ENCODE assay signal across 2 cellular contexts in the genomic region with DNA sequence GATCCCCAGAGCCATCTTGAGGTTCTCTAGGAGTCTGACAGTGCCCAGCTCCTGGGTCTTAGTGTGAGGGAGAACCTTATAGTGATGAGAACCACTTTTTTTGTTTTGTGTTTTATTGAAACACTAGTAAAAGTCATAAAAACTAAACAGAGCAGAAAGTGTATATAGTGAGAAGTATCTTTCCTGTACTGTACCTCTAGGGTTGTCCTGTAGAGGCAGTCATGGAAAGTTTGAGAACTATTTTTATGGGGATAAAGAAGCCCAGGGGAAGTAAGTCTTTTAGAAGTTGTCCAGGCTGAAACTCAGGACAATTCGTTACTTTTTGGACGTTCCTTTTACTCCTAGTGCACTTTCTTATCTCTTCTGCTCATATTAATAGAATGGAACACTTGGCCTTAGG.
TF ChIP-seq lines count a peak whose summit lies in the region.

No MANE protein-coding gene starts in this region.

TF ChIP-seq in SK-N-SH treated with all-trans-retinoic acid at 6 μM for 48 hours, 23 proteins besides CTCF, POLR2A, EP300 and RAD21 (continued from another document):
- TF ChIP-seq, protein P1, sequence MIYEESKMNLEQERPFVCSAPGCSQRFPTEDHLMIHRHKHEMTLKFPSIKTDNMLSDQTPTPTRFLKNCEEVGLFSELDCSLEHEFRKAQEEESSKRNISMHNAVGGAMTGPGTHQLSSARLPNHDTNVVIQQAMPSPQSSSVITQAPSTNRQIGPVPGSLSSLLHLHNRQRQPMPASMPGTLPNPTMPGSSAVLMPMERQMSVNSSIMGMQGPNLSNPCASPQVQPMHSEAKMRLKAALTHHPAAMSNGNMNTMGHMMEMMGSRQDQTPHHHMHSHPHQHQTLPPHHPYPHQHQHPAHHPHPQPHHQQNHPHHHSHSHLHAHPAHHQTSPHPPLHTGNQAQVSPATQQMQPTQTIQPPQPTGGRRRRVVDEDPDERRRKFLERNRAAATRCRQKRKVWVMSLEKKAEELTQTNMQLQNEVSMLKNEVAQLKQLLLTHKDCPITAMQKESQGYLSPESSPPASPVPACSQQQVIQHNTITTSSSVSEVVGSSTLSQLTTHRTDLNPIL (CRISPR knock-in tag; IDR thresholded peaks at IDR 0.05; ENCODE audit: low read depth), result no peak
- TF ChIP-seq ESRRG (CRISPR knock-in tag; IDR thresholded peaks at IDR 0.05) (no peak), ZC3H10 (CRISPR knock-in tag; IDR thresholded peaks at IDR 0.05) (no peak), ISL1 (CRISPR knock-in tag; IDR thresholded peaks at IDR 0.05) (no peak)

TF ChIP-seq in SK-N-SH, 30 proteins besides CTCF, POLR2A, EP300 and RAD21 (continued from another document):
- TF ChIP-seq, protein P2, sequence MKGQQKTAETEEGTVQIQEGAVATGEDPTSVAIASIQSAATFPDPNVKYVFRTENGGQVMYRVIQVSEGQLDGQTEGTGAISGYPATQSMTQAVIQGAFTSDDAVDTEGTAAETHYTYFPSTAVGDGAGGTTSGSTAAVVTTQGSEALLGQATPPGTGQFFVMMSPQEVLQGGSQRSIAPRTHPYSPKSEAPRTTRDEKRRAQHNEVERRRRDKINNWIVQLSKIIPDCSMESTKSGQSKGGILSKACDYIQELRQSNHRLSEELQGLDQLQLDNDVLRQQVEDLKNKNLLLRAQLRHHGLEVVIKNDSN (IDR thresholded peaks at IDR 0.05; ENCODE audit: borderline replicate concordance, low read depth), result no peak
- TF ChIP-seq TCF12 (IDR thresholded peaks at IDR 0.05) (no peak), RFX5 (IDR thresholded peaks at IDR 0.05; ENCODE audit: low read length) (no peak), GABPA (IDR thresholded peaks at IDR 0.05; ENCODE audit: low read depth) (no peak), FOXM1 (IDR thresholded peaks at IDR 0.05; ENCODE audit: low read depth) (no peak), RXRA (IDR thresholded peaks at IDR 0.05; ENCODE audit: borderline replicate concordance, low read depth) (no peak), JUND (IDR thresholded peaks at IDR 0.05) (no peak), ELF1 (IDR thresholded peaks at IDR 0.05) (no peak)
- TF ChIP-seq, protein P3, sequence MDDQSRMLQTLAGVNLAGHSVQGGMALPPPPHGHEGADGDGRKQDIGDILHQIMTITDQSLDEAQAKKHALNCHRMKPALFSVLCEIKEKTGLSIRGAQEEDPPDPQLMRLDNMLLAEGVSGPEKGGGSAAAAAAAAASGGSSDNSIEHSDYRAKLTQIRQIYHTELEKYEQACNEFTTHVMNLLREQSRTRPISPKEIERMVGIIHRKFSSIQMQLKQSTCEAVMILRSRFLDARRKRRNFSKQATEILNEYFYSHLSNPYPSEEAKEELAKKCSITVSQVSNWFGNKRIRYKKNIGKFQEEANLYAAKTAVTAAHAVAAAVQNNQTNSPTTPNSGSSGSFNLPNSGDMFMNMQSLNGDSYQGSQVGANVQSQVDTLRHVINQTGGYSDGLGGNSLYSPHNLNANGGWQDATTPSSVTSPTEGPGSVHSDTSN (IDR thresholded peaks at IDR 0.05), result no peak
TF ChIP-seq in SK-N-SH: peak in this region for 0.
